Comparison of ENCODE assay signal across 17 cellular contexts in genomic region chr15:57041416-57041815, GRCh38.
"Had no signal": no experiment of that assay in that cellular context is flagged by ENCODE, and none has a peak within 500 bp of the region (broad histone marks: within the 10 kb centered on the region; RNA-seq: fewer than 3 reads in every experiment).

No MANE protein-coding gene starts in this region.

- ATAC-seq: esophagus mucosa, psoas muscle, right lobe of liver had no signal

- H3K27ac ChIP-seq: psoas muscle, right lobe of liver, suprapubic skin, upper lobe of left lung had no signal

- H3K4me2 ChIP-seq: smooth muscle cell had no signal

- DNase-seq: activated CD4-positive, alpha-beta T cell treated with anti-CD3 and anti-CD28 coated beads, Interleukin-2, amount 10 ng/mL, durations not matched to agents 7 days and 5 days; activated CD8-positive, alpha-beta memory T cell treated with anti-CD3 and anti-CD28 coated beads, Interleukin-2, amount 50 U/mL, for 48 hours; activated gamma-delta T cell treated with Interleukin-2 at 50 U/mL for 16 hours; amniotic stem cell; mesendoderm; nephron progenitor cell; psoas muscle; right lobe of liver; stimulated activated CD4-positive, alpha-beta T cell treated with anti-CD3 and anti-CD28 coated beads, Interleukin-4, amount 100 ng/mL, for 4 hours; stimulated activated CD8-positive, alpha-beta memory T cell treated with anti-CD3 and anti-CD28 coated beads, Interleukin-4, amount 100 ng/mL, for 48 hours; stimulated activated naive CD4-positive, alpha-beta T cell treated with Interleukin-2 at 50 U/mL for 16 hours; upper lobe of left lung had no signal

- FAIRE-seq: bronchial epithelial cell, endometrium had no signal

- H3K4me3 ChIP-seq: psoas muscle, right lobe of liver, smooth muscle cell, suprapubic skin, upper lobe of left lung had no signal

- H3K36me3 ChIP-seq: right lobe of liver, suprapubic skin, upper lobe of left lung had no signal

- H3K27me3 ChIP-seq: right lobe of liver, suprapubic skin, upper lobe of left lung had no signal

- H3K9me3 ChIP-seq: psoas muscle, right lobe of liver, suprapubic skin, upper lobe of left lung had no signal
